In the genomic region with DNA sequence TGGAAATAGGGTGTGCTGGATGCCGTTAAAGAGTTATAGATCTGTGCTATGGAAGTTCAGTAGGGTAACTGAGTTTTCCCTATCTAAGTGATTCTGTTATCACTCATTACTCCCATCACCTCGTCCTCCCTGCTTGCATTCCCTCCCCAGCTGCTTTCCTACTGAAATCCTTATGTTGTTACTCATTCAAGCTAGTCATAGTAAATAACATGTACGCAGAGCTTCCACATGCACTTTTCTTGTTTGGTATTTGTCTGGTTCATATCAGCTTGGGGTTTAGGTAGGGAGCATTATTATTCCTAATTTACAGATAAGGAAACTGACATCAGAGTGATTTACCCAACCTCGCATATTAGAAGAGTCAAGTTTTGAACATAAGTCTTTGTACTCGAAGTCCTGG, we compare ENCODE assay signal across 1 cellular context.
TF ChIP-seq lines count a peak whose summit lies in the region.

No MANE protein-coding gene starts in this region.

TF ChIP-seq in IMR-90, 13 proteins besides CTCF, POLR2A, EP300 and RAD21:
- 0 out of 2 replicates have a peak, but pooled peaks have one; percentile 14 for TF ChIP-seq BHLHE40 (IDR thresholded peaks at IDR 0.05; ENCODE audit: low read depth, low read length)
- TF ChIP-seq MXI1 (IDR thresholded peaks at IDR 0.05; ENCODE audit: borderline replicate concordance, low read depth, low read length), result no peak
- TF ChIP-seq CHD1 (IDR thresholded peaks at IDR 0.05; ENCODE audit: low read depth, low read length), result no peak
- TF ChIP-seq, protein P1, sequence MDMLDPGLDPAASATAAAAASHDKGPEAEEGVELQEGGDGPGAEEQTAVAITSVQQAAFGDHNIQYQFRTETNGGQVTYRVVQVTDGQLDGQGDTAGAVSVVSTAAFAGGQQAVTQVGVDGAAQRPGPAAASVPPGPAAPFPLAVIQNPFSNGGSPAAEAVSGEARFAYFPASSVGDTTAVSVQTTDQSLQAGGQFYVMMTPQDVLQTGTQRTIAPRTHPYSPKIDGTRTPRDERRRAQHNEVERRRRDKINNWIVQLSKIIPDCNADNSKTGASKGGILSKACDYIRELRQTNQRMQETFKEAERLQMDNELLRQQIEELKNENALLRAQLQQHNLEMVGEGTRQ (IDR thresholded peaks at IDR 0.05; ENCODE audit: low read depth, low read length), result no peak
- TF ChIP-seq, protein P2, sequence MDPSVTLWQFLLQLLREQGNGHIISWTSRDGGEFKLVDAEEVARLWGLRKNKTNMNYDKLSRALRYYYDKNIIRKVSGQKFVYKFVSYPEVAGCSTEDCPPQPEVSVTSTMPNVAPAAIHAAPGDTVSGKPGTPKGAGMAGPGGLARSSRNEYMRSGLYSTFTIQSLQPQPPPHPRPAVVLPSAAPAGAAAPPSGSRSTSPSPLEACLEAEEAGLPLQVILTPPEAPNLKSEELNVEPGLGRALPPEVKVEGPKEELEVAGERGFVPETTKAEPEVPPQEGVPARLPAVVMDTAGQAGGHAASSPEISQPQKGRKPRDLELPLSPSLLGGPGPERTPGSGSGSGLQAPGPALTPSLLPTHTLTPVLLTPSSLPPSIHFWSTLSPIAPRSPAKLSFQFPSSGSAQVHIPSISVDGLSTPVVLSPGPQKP (IDR thresholded peaks at IDR 0.05; ENCODE audit: borderline replicate concordance, low read depth, low read length), result no peak
- no peak for TF ChIP-seq NFE2L2 (IDR thresholded peaks at IDR 0.05; ENCODE audit: low read depth, low read length)
- no peak for TF ChIP-seq CEBPB (IDR thresholded peaks at IDR 0.05; ENCODE audit: low read depth, low read length)
- TF ChIP-seq RFX5 (IDR thresholded peaks at IDR 0.05; ENCODE audit: low read depth, low read length), result no peak
- no peak for TF ChIP-seq MAZ (IDR thresholded peaks at IDR 0.05; ENCODE audit: borderline replicate concordance, low read depth, low read length)
- no peak for TF ChIP-seq SMC3 (IDR thresholded peaks at IDR 0.05; ENCODE audit: low read depth, low read length)
- no peak for TF ChIP-seq RCOR1 (IDR thresholded peaks at IDR 0.05; ENCODE audit: insufficient replicate concordance, low read length)
- no peak for TF ChIP-seq MAFK (IDR thresholded peaks at IDR 0.05; ENCODE audit: low read depth, low read length)
- TF ChIP-seq FOS (IDR thresholded peaks at IDR 0.05; ENCODE audit: low read depth, low read length), result peak; percentile 69
